ENCODE assay signal across 17 cellular contexts in the genomic region with DNA sequence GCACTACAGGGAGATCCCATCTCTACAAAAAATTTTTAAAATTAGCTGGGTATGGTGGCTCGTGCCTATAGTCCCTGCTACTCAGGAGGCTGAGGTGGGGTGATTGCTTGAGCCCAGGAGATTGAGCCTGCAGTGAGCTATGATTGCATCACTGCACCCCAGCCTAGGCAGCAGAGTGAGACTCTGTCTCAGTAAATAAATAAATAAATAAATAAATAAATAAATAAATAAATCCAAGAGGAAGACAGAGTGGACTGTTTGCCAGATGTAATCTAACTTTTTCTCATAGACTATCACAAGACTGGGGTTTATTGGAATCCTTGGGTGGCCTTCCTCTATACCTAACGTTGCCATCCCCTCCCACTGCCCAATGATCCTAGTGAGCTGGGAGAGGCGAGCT. TPM values are rescaled to one million over a fixed set of nuclear protein-coding genes. Genes with fewer than 3 reads are reported as not detected.
DNase-seq lines count a peak whose midpoint lies in the region; ATAC-seq and TF ChIP-seq lines count a peak whose summit lies in the region.
"Had no signal": no experiment of that assay in that cellular context is flagged by ENCODE, and none has a peak within 500 bp of the region (broad histone marks: within the 10 kb centered on the region; RNA-seq: fewer than 3 reads in every experiment).

No MANE protein-coding gene starts in this region.

- H3K79me1 ChIP-seq in IMR-90 (ENCODE audit: low read depth in 1 of 2, low read length in 2 of 2), result no peaks in the 10 kb centered on the region

- BruUV-seq in IMR-90 (replicated peaks; lab: Mats Ljungman, UMichigan), result no TSS peak

- H2BK20ac ChIP-seq in IMR-90 (ENCODE audit: low read depth, low read length), result no peak overlapping the region

- H3K27ac ChIP-seq in CD4-positive, alpha-beta T cell (ENCODE audit: low read depth, low read length), result no peak overlapping the region
- H3K27ac ChIP-seq in IMR-90 (ENCODE audit: insufficient read depth, low read length), result no peak overlapping the region
- H3K27ac ChIP-seq in coronary artery, result peak overlapping the region in 1 of 2 donors; percentile 64
- H3K27ac ChIP-seq in thoracic aorta, result no peak overlapping the region
- H3K27ac ChIP-seq: HL-60 had no signal

- H2AK9ac ChIP-seq in IMR-90 (replicated peaks; ENCODE audit: low read depth, low read length, poor library complexity), result peak overlapping the region; percentile 34

- H3K36me3 Mint-ChIP-seq in CD4-positive, alpha-beta T cell (ENCODE audit: low read depth), result no peaks in the 10 kb centered on the region
- no peaks in the 10 kb centered on the region for H3K36me3 Mint-ChIP-seq in activated naive CD8-positive, alpha-beta T cell treated with anti-CD3 and anti-CD28 coated beads for 36 hours
- no peaks in the 10 kb centered on the region for H3K36me3 Mint-ChIP-seq in natural killer cell treated with Interleukin-12 subunit alpha and Interleukin-12 subunit beta and Interleukin-15 and Interleukin-18, amount 100 ng/mL, for 72 hours
- peaks cover 2% of the 10 kb centered on the region for H3K36me3 Mint-ChIP-seq in effector memory CD8-positive, alpha-beta T cell (ENCODE audit: insufficient read depth)

- H3K36me3 ChIP-seq in IMR-90 (ENCODE audit: control insufficient read depth, insufficient read depth, low read length), result no peaks in the 10 kb centered on the region
- no peaks in the 10 kb centered on the region for H3K36me3 ChIP-seq in thoracic aorta

- H3K27me3 ChIP-seq in CD4-positive, alpha-beta T cell (ENCODE audit: control insufficient read depth, insufficient read depth, low read length), result no peaks in the 10 kb centered on the region
- H3K27me3 ChIP-seq in IMR-90 (ENCODE audit: control insufficient read depth, insufficient read depth, low read length), result peaks cover 43% of the 10 kb centered on the region
- H3K27me3 ChIP-seq in thoracic aorta (replicated peaks; ENCODE audit: insufficient read depth), result no peaks in the 10 kb centered on the region

- intact Hi-C loops in CD4-positive, alpha-beta T cell (cut with DNase I, micrococcal nuclease), result no loop called here
- intact Hi-C loops in IMR-90 (cut with micrococcal nuclease), result no loop called here

- no peaks in the 10 kb centered on the region for H4K20me1 ChIP-seq in IMR-90 (ENCODE audit: insufficient read depth, low read length)

- no peaks in the 10 kb centered on the region for H3K9me1 ChIP-seq in IMR-90 (ENCODE audit: insufficient read depth, low read length)

- POLR2A ChIA-PET in CD4-positive, alpha-beta T cell (lab: Charles Lee), result interaction anchor here (0.5 kb wide), 1 partner anchor 28 kb away, joined by 3 read pairs; no protein-coding TSS in a partner anchor
- POLR2A ChIA-PET in IMR-90 (lab: Charles Lee; ENCODE audit: unreplicated experiment), result no interaction called here

- no peak for TF ChIP-seq RAD21 in IMR-90 (IDR thresholded peaks at IDR 0.05; ENCODE audit: low read length)

- ATAC-seq in CD4-positive, alpha-beta T cell (ENCODE audit: poor library complexity), result no peak
- ATAC-seq in IMR-90 (ENCODE audit: low read depth) (no peak), thoracic aorta (ENCODE audit: insufficient number of reproducible peaks, low FRiP score, low read depth) (no peak)
- no peak for ATAC-seq in natural killer cell treated with Interleukin-12 subunit alpha and Interleukin-12 subunit beta and Interleukin-15 and Interleukin-18, amount 100 ng/mL, for 72 hours
- no peak for ATAC-seq in effector memory CD8-positive, alpha-beta T cell (replicated peaks)
- ATAC-seq: HCT116 had no signal

- no peaks in the 10 kb centered on the region for H3K9me3 ChIP-seq in CD4-positive, alpha-beta T cell (ENCODE audit: control insufficient read depth, low read length)
- H3K9me3 ChIP-seq in IMR-90 (ENCODE audit: control insufficient read depth, insufficient read depth, low read length) (no peaks in the 10 kb centered on the region), thoracic aorta (no peaks in the 10 kb centered on the region)

- no peak overlapping the region for H4K91ac ChIP-seq in IMR-90 (ENCODE audit: insufficient read depth, low read depth, low read length)

- no peak overlapping the region for H2AFZ ChIP-seq in IMR-90 (replicated peaks; ENCODE audit: low read length, poor library complexity)

- H3K9ac ChIP-seq in IMR-90 (ENCODE audit: low read depth, low read length), result no peak overlapping the region

- peak overlapping the region; percentile 94 for H3K27ac Mint-ChIP-seq in CD4-positive, alpha-beta T cell
- no peak overlapping the region for H3K27ac Mint-ChIP-seq in activated naive CD8-positive, alpha-beta T cell treated with anti-CD3 and anti-CD28 coated beads for 36 hours
- no peak overlapping the region for H3K27ac Mint-ChIP-seq in natural killer cell treated with Interleukin-12 subunit alpha and Interleukin-12 subunit beta and Interleukin-15 and Interleukin-18, amount 100 ng/mL, for 72 hours
- H3K27ac Mint-ChIP-seq in effector memory CD8-positive, alpha-beta T cell, result no peak overlapping the region

- H3K4me2 ChIP-seq in IMR-90 (ENCODE audit: low read depth, low read length), result no peak overlapping the region

- TF ChIP-seq CTCF in CD4-positive, alpha-beta T cell (IDR thresholded peaks at IDR 0.05), result no peak
- TF ChIP-seq CTCF in IMR-90 (conservative IDR thresholded peaks at IDR 0.05; ENCODE audit: low read depth, low read length), result no peak
- no peak for TF ChIP-seq CTCF in coronary artery (IDR thresholded peaks at IDR 0.05)
- no peak for TF ChIP-seq CTCF in thoracic aorta (IDR thresholded peaks at IDR 0.05)

- H2BK120ac ChIP-seq in IMR-90 (ENCODE audit: low read depth, low read length), result no peak overlapping the region

- in situ Hi-C loops in IMR-90 (cut with MboI; ENCODE audit: low sequenced_read_pairs), result no loop called here

- H3K56ac ChIP-seq in IMR-90 (ENCODE audit: extremely low read depth, insufficient read depth, low read length), result no peak overlapping the region

- dilution Hi-C loops in IMR-90 (cut with HindIII; ENCODE audit: low sequenced_read_pairs, unreplicated experiment), result no loop called here

- H2BK15ac ChIP-seq in IMR-90 (ENCODE audit: low read depth, low read length), result no peak overlapping the region

- 29% methylated on average over 1 of the region's 3 CpGs; no CpG with 5 or more reads in 1 of the 2 experiments for WGBS in IMR-90 (ENCODE audit: extremely low coverage in 2 of 2, insufficient read length in 1 of 2), 2 experiments

- H4K8ac ChIP-seq in IMR-90 (ENCODE audit: low read depth in 2 of 2, low read length in 2 of 2), result no peak overlapping the region

- no peak overlapping the region for H3K4ac ChIP-seq in IMR-90 (ENCODE audit: low read depth, low read length)

- no peak overlapping the region for H2BK5ac ChIP-seq in IMR-90 (ENCODE audit: low read depth, low read length, poor library complexity, severe bottlenecking)

- no peaks in the 10 kb centered on the region for H3K9me3 Mint-ChIP-seq in CD4-positive, alpha-beta T cell
- no peaks in the 10 kb centered on the region for H3K9me3 Mint-ChIP-seq in activated naive CD8-positive, alpha-beta T cell treated with anti-CD3 and anti-CD28 coated beads for 36 hours
- no peaks in the 10 kb centered on the region for H3K9me3 Mint-ChIP-seq in natural killer cell treated with Interleukin-12 subunit alpha and Interleukin-12 subunit beta and Interleukin-15 and Interleukin-18, amount 100 ng/mL, for 72 hours
- no peaks in the 10 kb centered on the region for H3K9me3 Mint-ChIP-seq in effector memory CD8-positive, alpha-beta T cell
- H3K9me3 Mint-ChIP-seq: CD4-positive, alpha-beta memory T cell had no signal

- no peak overlapping the region for H2AK5ac ChIP-seq in IMR-90 (ENCODE audit: low read depth, low read length)

- no peak overlapping the region for H4K5ac ChIP-seq in IMR-90 (ENCODE audit: low read depth, low read length)

- DNase-seq in CD4-positive, alpha-beta T cell, result no peak
- DNase-seq in IMR-90 (no peak), coronary artery (ENCODE audit: low spot score) (no peak), thoracic aorta (ENCODE audit: low spot score) (no peak), T-helper 1 cell (no peak)
- no peak for DNase-seq in activated naive CD8-positive, alpha-beta T cell treated with anti-CD3 and anti-CD28 coated beads for 36 hours
- DNase-seq in natural killer cell treated with Interleukin-12 subunit alpha and Interleukin-12 subunit beta and Interleukin-15 and Interleukin-18, amount 100 ng/mL, for 72 hours (ENCODE audit: low spot score), result no peak
- no peak for DNase-seq in effector memory CD8-positive, alpha-beta T cell
- DNase-seq: C1 segment of cervical spinal cord; CD4-positive, alpha-beta memory T cell; COR-L47; DMS153; DMS79 treated with DMSO at 0.1 percent for 48 hours; EL; KBM-7 had no signal

- TF ChIP-seq POLR2A in IMR-90 (IDR thresholded peaks at IDR 0.05; ENCODE audit: low read depth, low read length), result no peak

- peaks cover 83% of the 10 kb centered on the region for H3K4me1 Mint-ChIP-seq in CD4-positive, alpha-beta T cell (ENCODE audit: low read depth)
- H3K4me1 Mint-ChIP-seq in activated naive CD8-positive, alpha-beta T cell treated with anti-CD3 and anti-CD28 coated beads for 36 hours, result peaks cover 84% of the 10 kb centered on the region
- peaks cover 21 to 24% of the 10 kb centered on the region in 2 donors for H3K4me1 Mint-ChIP-seq in natural killer cell treated with Interleukin-12 subunit alpha and Interleukin-12 subunit beta and Interleukin-15 and Interleukin-18, amount 100 ng/mL, for 72 hours (ENCODE audit: low read depth in 2 of 2)
- peaks cover 28 to 33% of the 10 kb centered on the region in 2 donors for H3K4me1 Mint-ChIP-seq in effector memory CD8-positive, alpha-beta T cell (ENCODE audit: low read depth in 2 of 2)

- no peak overlapping the region for H3K23ac ChIP-seq in IMR-90 (ENCODE audit: low read depth, low read length)

- H3K14ac ChIP-seq in IMR-90 (replicated peaks; ENCODE audit: low read depth, low read length), result no peak overlapping the region

- H3K4me1 ChIP-seq in IMR-90 (ENCODE audit: control insufficient read depth, insufficient read depth, low read length), result no peaks in the 10 kb centered on the region; the same call in 1 of the 2 replicates
- peaks cover 12 to 46% of the 10 kb centered on the region in 2 donors for H3K4me1 ChIP-seq in thoracic aorta (ENCODE audit: control insufficient read depth in 1 of 2, low read depth in 2 of 2)

- no peak overlapping the region for H3K18ac ChIP-seq in IMR-90 (ENCODE audit: low read depth, low read length)

- CTCF ChIA-PET in CD4-positive, alpha-beta T cell (lab: Charles Lee), result interaction anchor here (1.1 to 1.2 kb wide), 2 partner anchors 9 to 50 kb away, joined by 3 to 4 read pairs; no protein-coding TSS in a partner anchor
- CTCF ChIA-PET in IMR-90 (lab: Yijun Ruan, JAX), result no interaction called here

- H3K4me3 ChIP-seq in IMR-90 (ENCODE audit: insufficient read depth, low read depth, low read length) (no peak overlapping the region), coronary artery (peak overlapping the region; percentile 19), thoracic aorta (peak overlapping the region; percentile 28)

- H3K27me3 Mint-ChIP-seq in CD4-positive, alpha-beta T cell, result no peaks in the 10 kb centered on the region
- no peaks in the 10 kb centered on the region for H3K27me3 Mint-ChIP-seq in activated naive CD8-positive, alpha-beta T cell treated with anti-CD3 and anti-CD28 coated beads for 36 hours
- peaks cover 9 to 25% of the 10 kb centered on the region in 2 donors for H3K27me3 Mint-ChIP-seq in natural killer cell treated with Interleukin-12 subunit alpha and Interleukin-12 subunit beta and Interleukin-15 and Interleukin-18, amount 100 ng/mL, for 72 hours
- no peaks in the 10 kb centered on the region for H3K27me3 Mint-ChIP-seq in effector memory CD8-positive, alpha-beta T cell
- H3K27me3 Mint-ChIP-seq: CD4-positive, alpha-beta memory T cell had no signal

- H3K4me3 Mint-ChIP-seq in CD4-positive, alpha-beta T cell, result no peak overlapping the region
- H3K4me3 Mint-ChIP-seq in activated naive CD8-positive, alpha-beta T cell treated with anti-CD3 and anti-CD28 coated beads for 36 hours, result no peak overlapping the region
- no peak overlapping the region for H3K4me3 Mint-ChIP-seq in natural killer cell treated with Interleukin-12 subunit alpha and Interleukin-12 subunit beta and Interleukin-15 and Interleukin-18, amount 100 ng/mL, for 72 hours
- H3K4me3 Mint-ChIP-seq in effector memory CD8-positive, alpha-beta T cell, result no peak overlapping the region

RNA-seq across cellular contexts. Expression of a gene that starts 19.2 kb away (rescaled TPM):
- 100 to 1,000 TPM; 480 to 493 TPM for total RNA-seq in CD4-positive, alpha-beta T cell
- total RNA-seq in IMR-90 (2012; rRNA removed), result 0.83 and 1.3 TPM in 2 replicates
- 3.4 and 3.8 TPM in 2 replicates for polyA plus RNA-seq in IMR-90 (2012; rRNA removed)
- polyA plus RNA-seq in IMR-90 (2012; cell fraction: cytosol; rRNA removed), result 2.4 and 3.0 TPM in 2 replicates
- 4.0 and 4.2 TPM in 2 replicates for polyA plus RNA-seq in IMR-90 (2012; cell fraction: nucleus; rRNA removed; ENCODE audit: low replicate concordance)
- total RNA-seq in thoracic aorta, result 1 to 10 TPM in 1 of 2 donors, under 1 TPM in 1; 0.54 to 2.1 TPM
- total RNA-seq in activated naive CD8-positive, alpha-beta T cell treated with anti-CD3 and anti-CD28 coated beads for 36 hours, result 10 to 100 TPM; 66.4 to 68.7 TPM
- total RNA-seq in natural killer cell treated with Interleukin-12 subunit alpha and Interleukin-12 subunit beta and Interleukin-15 and Interleukin-18, amount 100 ng/mL, for 72 hours, result 1 to 10 TPM; 2.6 to 6.1 TPM

Comparison
In these comparisons a context has a peak if more than half of its experiments do, and no peak if none do; other contexts are left out.
1. RNA of a gene that starts 19.2 kb away (total RNA-seq): 480 to 493 TPM in CD4-positive, alpha-beta T cell and 66.4 to 68.7 TPM in activated naive CD8-positive, alpha-beta T cell treated with anti-CD3 and anti-CD28 coated beads for 36 hours; 2.6 to 6.1 TPM in natural killer cell treated with Interleukin-12 subunit alpha and Interleukin-12 subunit beta and Interleukin-15 and Interleukin-18, amount 100 ng/mL, for 72 hours, 0.54 to 2.1 TPM in thoracic aorta and 0.83 to 1.3 TPM in IMR-90; every median in the first group is over 4 times any median in the second.